Comparison of ENCODE assay signal across 1 cellular context in genomic region chr11:101974771-101975170, GRCh38.
TF ChIP-seq lines count a peak whose summit lies in the region.

No MANE protein-coding gene starts in this region.

TF ChIP-seq in H1, 55 proteins besides CTCF, POLR2A, EP300 and RAD21:
- no peak for TF ChIP-seq ATF3 (IDR thresholded peaks at IDR 0.05; ENCODE audit: insufficient read depth, low read depth, low read length)
- no peak for TF ChIP-seq GTF2F1 (IDR thresholded peaks at IDR 0.05; ENCODE audit: borderline replicate concordance, low read depth, low read length)
- TF ChIP-seq SUZ12 (IDR thresholded peaks at IDR 0.05; ENCODE audit: low read length): no peak
- TF ChIP-seq KDM5A (IDR thresholded peaks at IDR 0.05; ENCODE audit: low read length): no peak
- no peak for TF ChIP-seq EZH2 (IDR thresholded peaks at IDR 0.05; ENCODE audit: low read depth, low read length, severe bottlenecking)
- TF ChIP-seq, protein P1, sequence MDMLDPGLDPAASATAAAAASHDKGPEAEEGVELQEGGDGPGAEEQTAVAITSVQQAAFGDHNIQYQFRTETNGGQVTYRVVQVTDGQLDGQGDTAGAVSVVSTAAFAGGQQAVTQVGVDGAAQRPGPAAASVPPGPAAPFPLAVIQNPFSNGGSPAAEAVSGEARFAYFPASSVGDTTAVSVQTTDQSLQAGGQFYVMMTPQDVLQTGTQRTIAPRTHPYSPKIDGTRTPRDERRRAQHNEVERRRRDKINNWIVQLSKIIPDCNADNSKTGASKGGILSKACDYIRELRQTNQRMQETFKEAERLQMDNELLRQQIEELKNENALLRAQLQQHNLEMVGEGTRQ (IDR thresholded peaks at IDR 0.05; ENCODE audit: low read length): no peak
- TF ChIP-seq MAFK (IDR thresholded peaks at IDR 0.05; ENCODE audit: low read depth, low read length): no peak
- TF ChIP-seq BCL11A (IDR thresholded peaks at IDR 0.05; ENCODE audit: low read depth in 2 of 2, low read length in 2 of 2): no peak
- no peak for TF ChIP-seq JUND (IDR thresholded peaks at IDR 0.05; ENCODE audit: low read length)
- no peak for TF ChIP-seq GABPA (IDR thresholded peaks at IDR 0.05; ENCODE audit: borderline replicate concordance, insufficient read depth, low read length)
- no peak for TF ChIP-seq RNF2 (IDR thresholded peaks at IDR 0.05; ENCODE audit: borderline replicate concordance, low read depth, low read length, missing control alignments, poor library complexity, severe bottlenecking)
- no peak for TF ChIP-seq EGR1 (IDR thresholded peaks at IDR 0.05; ENCODE audit: borderline replicate concordance, low read depth, low read length)
- no peak for TF ChIP-seq HDAC2 (IDR thresholded peaks at IDR 0.05; ENCODE audit: borderline replicate concordance in 1 of 2, low read depth in 2 of 2, low read length in 2 of 2)
TF ChIP-seq in H1: peak in this region for 0.
